Comparison of ENCODE assay signal across 20 cellular contexts in the genomic region with DNA sequence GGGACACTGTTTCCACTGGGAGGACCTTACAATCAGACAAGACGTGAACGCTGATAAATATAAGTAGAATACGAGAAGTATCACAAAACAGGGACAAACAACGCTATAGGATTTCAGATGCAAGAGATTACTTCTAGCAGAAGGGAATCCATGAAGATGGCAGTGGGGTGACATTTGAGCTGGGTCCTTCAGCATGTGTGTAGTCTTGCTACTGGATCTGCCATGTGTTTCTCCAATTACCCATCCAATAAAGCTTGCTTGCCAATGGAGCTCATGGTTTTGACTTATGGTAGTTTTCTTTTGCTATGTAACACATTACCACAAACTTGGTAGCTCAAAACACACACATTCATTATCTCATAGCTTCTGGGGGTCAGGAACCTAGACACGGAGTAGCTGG.
"Had no signal": no experiment of that assay in that cellular context is flagged by ENCODE, and none has a peak within 500 bp of the region (broad histone marks: within the 10 kb centered on the region; RNA-seq: fewer than 3 reads in every experiment).

No MANE protein-coding gene starts in this region.

- H3K36me3 ChIP-seq: SJSA1 had no signal

- H3K4me1 ChIP-seq: SJSA1 had no signal

- H3K27me3 ChIP-seq: SJSA1 had no signal

- H3K4me3 ChIP-seq: SJSA1, SK-N-MC had no signal

- H3K27ac ChIP-seq: SJSA1, SK-N-MC had no signal

- H3K9me3 ChIP-seq: SJSA1 had no signal

- DNase-seq: KBM-7, NCI-H1092, NCI-H1105 treated with DMSO at 0.1 percent for 48 hours, NCI-H1417 treated with DMSO at 0.1 percent for 48 hours, NCI-H146, NCI-H1694 treated with DMSO at 0.1 percent for 48 hours, NCI-H1930, NCI-H2081, NCI-H2107, NCI-H226, NCI-H446, NCI-H510A, NCI-H524 treated with DMSO at 0.1 percent for 48 hours, NCI-H69, NCI-H774, Right ventricle myocardium superior, RPMI8226, SIG-M5 had no signal
